ENCODE assay signal across 11 cellular contexts in genomic region chr15:70503798-70504304, GRCh38.
DNase-seq lines count a peak whose midpoint lies in the region; ATAC-seq, FAIRE-seq and TF ChIP-seq lines count a peak whose summit lies in the region.
"Had no signal": no experiment of that assay in that cellular context is flagged by ENCODE, and none has a peak within 500 bp of the region (broad histone marks: within the 10 kb centered on the region; RNA-seq: fewer than 3 reads in every experiment).

No MANE protein-coding gene starts in this region.

- H3K79me2 ChIP-seq in KMS-11 (ENCODE audit: insufficient read depth, low read depth) (no peaks in the 10 kb centered on the region), GM12878 (ENCODE audit: control insufficient read depth, insufficient read depth, low read length) (no peaks in the 10 kb centered on the region)

- H3K36me3 Mint-ChIP-seq in activated naive CD4-positive, alpha-beta T cell treated with anti-CD3 and anti-CD28 coated beads, Interleukin-2, amount 50 U/mL, for 72 hours, result peaks cover 0 to 12% of the 10 kb centered on the region in 2 donors

- H3K4me2 ChIP-seq in KMS-11 (peak overlapping the region; percentile 91), GM12878 (ENCODE audit: control insufficient read depth, insufficient read depth) (peak overlapping the region; percentile 82)

- TF ChIP-seq CTCF in KMS-11 (conservative IDR thresholded peaks at IDR 0.05; ENCODE audit: low read depth, low read length), result no peak
- no peak for TF ChIP-seq CTCF in GM12878 (IDR thresholded peaks at IDR 0.05 in 2 of 3, conservative IDR thresholded peaks at IDR 0.05 in 1 of 3; ENCODE audit: control insufficient read depth in 2 of 3, extremely low read depth in 1 of 3, insufficient read depth in 1 of 3, low read depth in 3 of 3, low read length in 3 of 3)
- TF ChIP-seq CTCF in upper lobe of right lung (IDR thresholded peaks at IDR 0.05), result no peak

- DNase-seq in activated naive CD4-positive, alpha-beta T cell treated with anti-CD3 and anti-CD28 coated beads, Interleukin-2, amount 50 U/mL, for 72 hours (ENCODE audit: low spot score in 2 of 2), result no peak
- DNase-seq in activated naive CD4-positive, alpha-beta T cell treated with anti-CD3 and anti-CD28 coated beads, Interleukin-2, amount 50 U/mL, for 16 hours, result no peak
- DNase-seq in GM12878 (ENCODE audit: low read depth, low spot score) (no peak), upper lobe of right lung (peak; percentile 57), NCI-H2107 (lab: John Stamatoyannopoulos, UW) (no peak), NCI-H1436 (lab: John Stamatoyannopoulos, UW) (no peak)
- DNase-seq: activated gamma-delta T cell treated with Interleukin-2 at 50 U/mL for 16 hours had no signal

- in situ Hi-C loops in GM12878 (cut with MboI), result no loop called here

- H4K20me1 ChIP-seq in KMS-11 (ENCODE audit: insufficient read depth), result no peaks in the 10 kb centered on the region
- H4K20me1 ChIP-seq in GM12878 (ENCODE audit: control insufficient read depth, insufficient read depth), result no peaks in the 10 kb centered on the region

- H3K27ac Mint-ChIP-seq in activated naive CD4-positive, alpha-beta T cell treated with anti-CD3 and anti-CD28 coated beads, Interleukin-2, amount 50 U/mL, for 72 hours, result peak overlapping the region; percentile 23 to 83
- H3K27ac Mint-ChIP-seq: WTC11 had no signal

- H2AFZ ChIP-seq in KMS-11 (ENCODE audit: low read depth), result peak overlapping the region; percentile 23; the same call in 1 of the 2 replicates
- H2AFZ ChIP-seq in GM12878 (ENCODE audit: control insufficient read depth, low read depth, low read length), result peak overlapping the region; percentile 76; the same call in 1 of the 2 replicates

- RAD21 ChIA-PET in GM12878 (lab: Charles Lee; ENCODE audit: unreplicated experiment), result interaction anchor here (1.0 to 2.9 kb wide), 9 partner anchors 11 to 408 kb away, joined by 3 to 42 read pairs (median 10); no protein-coding TSS in a partner anchor

- peaks cover 0 to 5% of the 10 kb centered on the region in 2 donors for H3K9me3 Mint-ChIP-seq in activated naive CD4-positive, alpha-beta T cell treated with anti-CD3 and anti-CD28 coated beads, Interleukin-2, amount 50 U/mL, for 72 hours

- no peaks in the 10 kb centered on the region; the same call in 1 of the 3 replicates for H3K9me3 ChIP-seq in GM12878 (replicated peaks; ENCODE audit: control insufficient read depth, insufficient read depth, low read length)
- H3K9me3 ChIP-seq in upper lobe of right lung, result no peaks in the 10 kb centered on the region

- no peak for TF ChIP-seq RAD21 in GM12878 (IDR thresholded peaks at IDR 0.05; ENCODE audit: insufficient read depth, low read depth, low read length)

- SMC1A ChIA-PET in GM12878 (lab: Charles Lee; ENCODE audit: uncharacterized antibody, unreplicated experiment), result interaction anchor here (0.8 to 6.7 kb wide), 6 partner anchors 8 to 836 kb away, joined by 3 to 40 read pairs (median 8); no protein-coding TSS in a partner anchor

- H3K4me3 ChIP-seq in KMS-11 (IDR thresholded peaks at IDR 0.05; ENCODE audit: insufficient read depth, low read depth, low read length), result no peak overlapping the region
- H3K4me3 ChIP-seq in GM12878, result peak overlapping the region; percentile 8; the same call in 1 of the 2 replicates
- H3K4me3 ChIP-seq in upper lobe of right lung, result no peak overlapping the region
- H3K4me3 ChIP-seq: skin epidermis had no signal

- TF ChIP-seq EP300 in GM12878 (IDR thresholded peaks at IDR 0.05; ENCODE audit: borderline replicate concordance in 1 of 2, control insufficient read depth in 1 of 2, low read depth in 2 of 2, low read length in 2 of 2), result no peak

- 8% methylated on average over 10 of the region's 10 CpGs for WGBS in GM12878 (ENCODE audit: insufficient coverage, insufficient replicate concordance, low lambda C conversion rate, missing lambda C conversion rate)

- intact Hi-C loops in GM12878 (cut with micrococcal nuclease; ENCODE audit: unreplicated experiment), result loop anchor here (1.0 kb wide), 1 partner anchor 12 kb away; no protein-coding TSS in a partner anchor
- intact Hi-C loops in upper lobe of right lung (cut with DNase I), result no loop called here

- H3K27me3 ChIP-seq in KMS-11 (ENCODE audit: insufficient read depth, low read depth), result no peaks in the 10 kb centered on the region
- H3K27me3 ChIP-seq in GM12878 (replicated peaks in 1 of 2; ENCODE audit: control insufficient read depth in 2 of 2, insufficient read depth in 2 of 2, low read length in 1 of 2), result no peaks in the 10 kb centered on the region
- no peaks in the 10 kb centered on the region for H3K27me3 ChIP-seq in upper lobe of right lung

- CTCF ChIA-PET in GM12878 (lab: Yijun Ruan, JAX), result interaction anchor here (0.6 to 4.1 kb wide), 12 partner anchors 9 to 1019 kb away, joined by 3 to 39 read pairs (median 4); partner anchors contain the start of gene TLE3

- peak; percentile 54 for FAIRE-seq in GM12878 (lab: Jason Lieb, UNC)

- POLR2A ChIA-PET in GM12878 (lab: Charles Lee), result interaction anchor here (0.5 to 3.0 kb wide), 3 partner anchors 11 to 455 kb away, joined by 3 to 17 read pairs (median 3); no protein-coding TSS in a partner anchor

- peak overlapping the region; percentile 69; the same call in 1 of the 2 replicates for H3K9ac ChIP-seq in KMS-11
- peak overlapping the region; percentile 71 for H3K9ac ChIP-seq in GM12878 (ENCODE audit: control insufficient read depth, insufficient read depth, low read length)

- ATAC-seq in activated naive CD4-positive, alpha-beta T cell treated with anti-CD3 and anti-CD28 coated beads, Interleukin-2, amount 50 U/mL, for 72 hours, result no peak
- ATAC-seq in GM12878 (peak; percentile 12), upper lobe of right lung (no peak), HG02973 (IDR thresholded peaks at IDR 0.05; ENCODE audit: unreplicated experiment) (no peak)
- ATAC-seq: WTC11 had no signal

- BruUV-seq in GM12878 (replicated peaks; lab: Mats Ljungman, UMichigan), result no TSS peak

- peaks cover 78% of the 10 kb centered on the region for H3K4me1 ChIP-seq in KMS-11 (ENCODE audit: low read depth, poor library complexity, severe bottlenecking)
- H3K4me1 ChIP-seq in GM12878 (ENCODE audit: control insufficient read depth, insufficient read depth, low read length), result peaks cover 50% of the 10 kb centered on the region
- H3K4me1 ChIP-seq in upper lobe of right lung, result peaks cover 26% of the 10 kb centered on the region

- no peak for TF ChIP-seq POLR2A in GM12878 (IDR thresholded peaks at IDR 0.05; ENCODE audit: low read depth, low read length)

- peak overlapping the region; percentile 95 for H3K27ac ChIP-seq in KMS-11
- H3K27ac ChIP-seq in GM12878 (ENCODE audit: control insufficient read depth, insufficient read depth), result peak overlapping the region; percentile 91
- no peak overlapping the region for H3K27ac ChIP-seq in upper lobe of right lung

- H3K36me3 ChIP-seq in KMS-11 (ENCODE audit: insufficient read depth) (no peaks in the 10 kb centered on the region), GM12878 (ENCODE audit: control insufficient read depth in 2 of 2, insufficient read depth in 2 of 2, low read length in 1 of 2) (no peaks in the 10 kb centered on the region), upper lobe of right lung (no peaks in the 10 kb centered on the region)

TF ChIP-seq in GM12878, 131 proteins besides CTCF, POLR2A, EP300 and RAD21:
- TF ChIP-seq PAX5 (IDR thresholded peaks at IDR 0.05; ENCODE audit: borderline replicate concordance, low read depth, low read length), result no peak
- 0 out of 4 replicates have a peak, but pooled peaks of 1 of the 2 experiments have one; percentile 7 for TF ChIP-seq ETV6 (conservative IDR thresholded peaks at IDR 0.05 in 1 of 2, IDR thresholded peaks at IDR 0.05 in 1 of 2; ENCODE audit: borderline replicate concordance in 1 of 2, low read depth in 1 of 2)
- TF ChIP-seq PRDM15 (CRISPR knock-in tag; IDR thresholded peaks at IDR 0.05), result no peak
- TF ChIP-seq WRNIP1 (IDR thresholded peaks at IDR 0.05; ENCODE audit: borderline replicate concordance, low read depth, low read length), result no peak
- no peak for TF ChIP-seq STAT3 (IDR thresholded peaks at IDR 0.05; ENCODE audit: low read depth, low read length)
- no peak for TF ChIP-seq KAT2A (conservative IDR thresholded peaks at IDR 0.05; ENCODE audit: control insufficient read depth, low read depth, low read length)
- TF ChIP-seq CHD4 (IDR thresholded peaks at IDR 0.05), result no peak
- TF ChIP-seq NFYA (IDR thresholded peaks at IDR 0.05; ENCODE audit: borderline replicate concordance, low read depth, low read length), result no peak
- TF ChIP-seq ZNF24 (IDR thresholded peaks at IDR 0.05), result peak; percentile 60
- TF ChIP-seq NBN (IDR thresholded peaks at IDR 0.05), result no peak
- TF ChIP-seq ESRRA (IDR thresholded peaks at IDR 0.05; ENCODE audit: low read length), result no peak
